8 cellular contexts compared by ENCODE assay signal in genomic region chr16:49281843-49282642, GRCh38. TPM values are rescaled to one million over a fixed set of nuclear protein-coding genes. Genes with fewer than 3 reads are reported as not detected.
DNase-seq lines count a peak whose midpoint lies in the region; ATAC-seq, FAIRE-seq and TF ChIP-seq lines count a peak whose summit lies in the region.

No MANE protein-coding gene starts in this region.

- H3K9me3 ChIP-seq in kidney (ENCODE audit: control insufficient read depth in 1 of 2, low read length in 2 of 2), result no peaks in the 10 kb centered on the region

- no peak for FAIRE-seq in kidney (lab: Jason Lieb, UNC)

- H3K36me3 ChIP-seq in kidney (ENCODE audit: control insufficient read depth in 1 of 2, insufficient read depth in 2 of 2, low read length in 2 of 2), result no peaks in the 10 kb centered on the region

- no peak overlapping the region for H3K4me3 ChIP-seq in kidney (ENCODE audit: low read length in 2 of 2)

- intact Hi-C loops in kidney (cut with DNase I), result no loop called here

- H3K4me1 ChIP-seq in kidney (ENCODE audit: control insufficient read depth in 1 of 2, insufficient read depth in 1 of 2, low read depth in 1 of 2, low read length in 2 of 2), result no peaks in the 10 kb centered on the region

- no peak overlapping the region for H3K9ac ChIP-seq in kidney (ENCODE audit: low read length in 2 of 2)

- H3K27ac ChIP-seq in kidney (ENCODE audit: low read depth in 2 of 2, low read length in 2 of 2), result no peak overlapping the region

- DNase-seq in COLO829 (ENCODE audit: low spot score), result peak; percentile 85
- DNase-seq in RPMI7951 (ENCODE audit: low read depth), result peak; percentile 80
- DNase-seq in cerebellar cortex (ENCODE audit: low spot score), result peak; percentile 91
- DNase-seq in kidney, result peak; percentile 84
- DNase-seq in stimulated activated CD4-positive, alpha-beta T cell treated with anti-CD3 and anti-CD28 coated beads, Interleukin-12 subunit alpha, Interleukin-12 subunit beta, amount 100 ng/mL, for 4 hours, result peak; percentile 50
- DNase-seq in activated gamma-delta T cell (lab: John Stamatoyannopoulos, UW), result no peak

- ATAC-seq in GM19452 (IDR thresholded peaks at IDR 0.05; ENCODE audit: unreplicated experiment) (peak; percentile 84), HG03521 (IDR thresholded peaks at IDR 0.05; ENCODE audit: unreplicated experiment) (peak; percentile 84)

- no peak for TF ChIP-seq CTCF in kidney (IDR thresholded peaks at IDR 0.05; ENCODE audit: borderline replicate concordance, extremely low read depth, insufficient read depth)

RNA-seq across cellular contexts. Expression of gene CBLN1, which starts 0.4 kb away (rescaled TPM):
- total RNA-seq in RPMI7951 (2014; rRNA removed; shearing (Covaris generic)), result not detected in 2 replicates
- total RNA-seq in kidney, result 0.25 TPM
- polyA plus RNA-seq in kidney (ENCODE audit: insufficient read depth, low read depth, low replicate concordance), result 0.73 TPM
